Comparison of ENCODE assay signal across 18 cellular contexts in the genomic region with DNA sequence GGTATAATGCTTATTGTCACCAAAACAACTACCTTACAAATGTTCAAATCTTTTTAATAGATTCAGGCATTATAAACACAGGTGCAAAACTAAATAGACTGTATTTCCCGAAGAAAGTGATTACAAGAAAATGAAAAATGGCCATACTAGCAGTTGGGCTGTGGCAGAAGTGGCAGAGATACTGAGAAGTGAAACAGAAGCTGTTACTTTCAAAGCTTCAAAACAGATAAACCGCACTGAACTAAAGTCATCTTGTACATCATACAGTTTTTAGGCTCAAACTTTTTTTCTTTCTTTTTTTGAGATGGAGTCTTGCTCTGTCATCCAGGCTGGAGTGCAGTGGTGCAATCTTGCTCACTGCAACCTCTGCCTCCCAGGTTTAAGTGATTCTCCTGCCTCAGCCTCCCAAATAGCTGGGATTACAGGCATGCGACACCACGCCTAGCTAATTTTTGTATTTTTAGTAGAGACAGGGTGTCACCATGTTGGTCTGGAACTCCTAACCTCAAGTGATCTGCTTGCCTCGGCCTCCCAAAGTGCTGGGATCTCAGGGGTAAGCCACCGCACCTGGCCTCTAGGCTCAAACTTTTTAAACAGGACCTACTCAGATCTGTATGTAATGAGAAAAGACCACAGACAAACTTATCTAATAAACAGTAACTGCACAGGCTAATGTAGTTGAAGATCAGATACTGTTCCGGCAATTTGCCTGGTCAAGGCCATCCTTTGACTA.
DNase-seq lines count a peak whose midpoint lies in the region; ATAC-seq, FAIRE-seq and TF ChIP-seq lines count a peak whose summit lies in the region.
"Had no signal": no experiment of that assay in that cellular context is flagged by ENCODE, and none has a peak within 500 bp of the region (broad histone marks: within the 10 kb centered on the region; RNA-seq: fewer than 3 reads in every experiment).

No MANE protein-coding gene starts in this region.

- TF ChIP-seq POLR2A in GM12878 (IDR thresholded peaks at IDR 0.05; ENCODE audit: low read depth, low read length) = no peak

- RAD21 ChIA-PET in GM12878 (lab: Charles Lee; ENCODE audit: unreplicated experiment) = no interaction called here

- intact Hi-C loops in GM12878 (cut with micrococcal nuclease; ENCODE audit: unreplicated experiment) = no loop called here

- in situ Hi-C loops in GM12878 (cut with MboI) = no loop called here

- H2AFZ ChIP-seq in KMS-11 (ENCODE audit: low read depth) (peak overlapping the region; percentile 34; the same call in 1 of the 2 replicates), GM12878 (ENCODE audit: control insufficient read depth, low read depth, low read length) (no peak overlapping the region)
- H2AFZ ChIP-seq: GM23248 had no signal

- no peaks in the 10 kb centered on the region for H4K20me1 ChIP-seq in KMS-11 (ENCODE audit: insufficient read depth)
- no peaks in the 10 kb centered on the region for H4K20me1 ChIP-seq in GM12878 (ENCODE audit: control insufficient read depth, insufficient read depth)

- H3K4me2 ChIP-seq in KMS-11 (peak overlapping the region; percentile 69), GM12878 (ENCODE audit: control insufficient read depth, insufficient read depth) (no peak overlapping the region)
- H3K4me2 ChIP-seq: A549 had no signal

- H3K36me3 ChIP-seq in KMS-11 (ENCODE audit: insufficient read depth) (no peaks in the 10 kb centered on the region), GM12878 (ENCODE audit: control insufficient read depth in 2 of 2, insufficient read depth in 2 of 2, low read length in 1 of 2) (no peaks in the 10 kb centered on the region)

- H3K79me2 ChIP-seq in KMS-11 (ENCODE audit: insufficient read depth, low read depth) (no peaks in the 10 kb centered on the region), GM12878 (ENCODE audit: control insufficient read depth, insufficient read depth, low read length) (no peaks in the 10 kb centered on the region)

- SMC1A ChIA-PET in GM12878 (lab: Charles Lee; ENCODE audit: uncharacterized antibody, unreplicated experiment) = interaction anchor here (1.1 to 1.2 kb wide), 2 partner anchors 14 to 55 kb away, joined by 3 read pairs; no protein-coding TSS in a partner anchor

- no peak for TF ChIP-seq RAD21 in GM12878 (IDR thresholded peaks at IDR 0.05; ENCODE audit: insufficient read depth, low read depth, low read length)

- no peak overlapping the region for H3K9ac ChIP-seq in KMS-11
- H3K9ac ChIP-seq in GM12878 (ENCODE audit: control insufficient read depth, insufficient read depth, low read length) = no peak overlapping the region
- H3K9ac ChIP-seq: GM23248 had no signal

- ATAC-seq in GM18867 (IDR thresholded peaks at IDR 0.05; ENCODE audit: unreplicated experiment) = peak; percentile 100
- ATAC-seq in GM19351 (IDR thresholded peaks at IDR 0.05; ENCODE audit: unreplicated experiment) = peak; percentile 96
- peak; percentile 75 for ATAC-seq in GM12878
- no peak for ATAC-seq in GM18868 (IDR thresholded peaks at IDR 0.05; ENCODE audit: unreplicated experiment)
- ATAC-seq: A549; CD8-positive, alpha-beta T cell; HCT116; HepG2 had no signal

- H3K27me3 ChIP-seq in KMS-11 (ENCODE audit: insufficient read depth, low read depth) (no peaks in the 10 kb centered on the region), GM12878 (replicated peaks in 1 of 2; ENCODE audit: control insufficient read depth in 2 of 2, insufficient read depth in 2 of 2, low read length in 1 of 2) (no peaks in the 10 kb centered on the region)

- peaks cover 26% of the 10 kb centered on the region for H3K4me1 ChIP-seq in KMS-11 (ENCODE audit: low read depth, poor library complexity, severe bottlenecking)
- no peaks in the 10 kb centered on the region for H3K4me1 ChIP-seq in GM12878 (ENCODE audit: control insufficient read depth, insufficient read depth, low read length)
- H3K4me1 ChIP-seq: A549 had no signal

- TF ChIP-seq CTCF in KMS-11 (conservative IDR thresholded peaks at IDR 0.05; ENCODE audit: low read depth, low read length) (no peak), GM12878 (IDR thresholded peaks at IDR 0.05 in 2 of 3, conservative IDR thresholded peaks at IDR 0.05 in 1 of 3; ENCODE audit: control insufficient read depth in 2 of 3, extremely low read depth in 1 of 3, insufficient read depth in 1 of 3, low read depth in 3 of 3, low read length in 3 of 3) (no peak), D721Med (IDR thresholded peaks at IDR 0.05; ENCODE audit: insufficient read depth, missing control alignments) (no peak)

- 37% methylated on average over 7 of the region's 7 CpGs for WGBS in GM12878 (ENCODE audit: insufficient coverage, insufficient replicate concordance, low lambda C conversion rate, missing lambda C conversion rate)

- no peaks in the 10 kb centered on the region for H3K9me3 ChIP-seq in GM12878 (replicated peaks; ENCODE audit: control insufficient read depth, insufficient read depth, low read length)
- H3K9me3 ChIP-seq: A549 had no signal

- POLR2A ChIA-PET in GM12878 (lab: Charles Lee) = no interaction called here

- DNase-seq in GM12878 (ENCODE audit: low read depth, low spot score) (no peak), D721Med (ENCODE audit: insufficient read length, low spot score) (no peak)
- no peak for DNase-seq in NK-92 treated with Interleukin-12 subunit alpha and Interleukin-12 subunit beta, amount 100 ng/mL, for 24 hours (lab: John Stamatoyannopoulos, UW)
- DNase-seq: CD8-positive, alpha-beta T cell; COR-L47; DND-41; GDM1; GM23248; Karpas-422 had no signal

- TF ChIP-seq EP300 in GM12878 (IDR thresholded peaks at IDR 0.05; ENCODE audit: borderline replicate concordance in 1 of 2, control insufficient read depth in 1 of 2, low read depth in 2 of 2, low read length in 2 of 2) = no peak

- FAIRE-seq in GM12878 (lab: Jason Lieb, UNC) (no peak), D721Med (lab: Jason Lieb, UNC) (no peak)
- FAIRE-seq: A549, H54, HepG2, HTR-8/SVneo had no signal

- H3K27ac ChIP-seq in KMS-11 (peak overlapping the region; percentile 64), GM12878 (ENCODE audit: control insufficient read depth, insufficient read depth) (no peak overlapping the region)
- H3K27ac ChIP-seq: A549, GM23248 had no signal

- BruUV-seq in GM12878 (replicated peaks; lab: Mats Ljungman, UMichigan) = no TSS peak

- CTCF ChIA-PET in GM12878 (lab: Yijun Ruan, JAX) = interaction anchor here (0.9 to 1.4 kb wide), 3 partner anchors 47 to 1226 kb away, joined by 3 to 4 read pairs (median 3); no protein-coding TSS in a partner anchor

- H3K4me3 ChIP-seq in KMS-11 (IDR thresholded peaks at IDR 0.05; ENCODE audit: insufficient read depth, low read depth, low read length) (no peak overlapping the region), GM12878 (no peak overlapping the region)
- H3K4me3 ChIP-seq: A549, GM23248 had no signal

TF ChIP-seq in GM12878, 131 proteins besides CTCF, POLR2A, EP300 and RAD21:
- TF ChIP-seq PAX5 (IDR thresholded peaks at IDR 0.05; ENCODE audit: borderline replicate concordance, low read depth, low read length) (no peak), CBX3 (IDR thresholded peaks at IDR 0.05; ENCODE audit: borderline replicate concordance, low read depth) (no peak)
- TF ChIP-seq, protein P1, sequence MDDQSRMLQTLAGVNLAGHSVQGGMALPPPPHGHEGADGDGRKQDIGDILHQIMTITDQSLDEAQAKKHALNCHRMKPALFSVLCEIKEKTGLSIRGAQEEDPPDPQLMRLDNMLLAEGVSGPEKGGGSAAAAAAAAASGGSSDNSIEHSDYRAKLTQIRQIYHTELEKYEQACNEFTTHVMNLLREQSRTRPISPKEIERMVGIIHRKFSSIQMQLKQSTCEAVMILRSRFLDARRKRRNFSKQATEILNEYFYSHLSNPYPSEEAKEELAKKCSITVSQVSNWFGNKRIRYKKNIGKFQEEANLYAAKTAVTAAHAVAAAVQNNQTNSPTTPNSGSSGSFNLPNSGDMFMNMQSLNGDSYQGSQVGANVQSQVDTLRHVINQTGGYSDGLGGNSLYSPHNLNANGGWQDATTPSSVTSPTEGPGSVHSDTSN (IDR thresholded peaks at IDR 0.05; ENCODE audit: insufficient replicate concordance, low read depth, low read length) = no peak
- TF ChIP-seq, protein P2, sequence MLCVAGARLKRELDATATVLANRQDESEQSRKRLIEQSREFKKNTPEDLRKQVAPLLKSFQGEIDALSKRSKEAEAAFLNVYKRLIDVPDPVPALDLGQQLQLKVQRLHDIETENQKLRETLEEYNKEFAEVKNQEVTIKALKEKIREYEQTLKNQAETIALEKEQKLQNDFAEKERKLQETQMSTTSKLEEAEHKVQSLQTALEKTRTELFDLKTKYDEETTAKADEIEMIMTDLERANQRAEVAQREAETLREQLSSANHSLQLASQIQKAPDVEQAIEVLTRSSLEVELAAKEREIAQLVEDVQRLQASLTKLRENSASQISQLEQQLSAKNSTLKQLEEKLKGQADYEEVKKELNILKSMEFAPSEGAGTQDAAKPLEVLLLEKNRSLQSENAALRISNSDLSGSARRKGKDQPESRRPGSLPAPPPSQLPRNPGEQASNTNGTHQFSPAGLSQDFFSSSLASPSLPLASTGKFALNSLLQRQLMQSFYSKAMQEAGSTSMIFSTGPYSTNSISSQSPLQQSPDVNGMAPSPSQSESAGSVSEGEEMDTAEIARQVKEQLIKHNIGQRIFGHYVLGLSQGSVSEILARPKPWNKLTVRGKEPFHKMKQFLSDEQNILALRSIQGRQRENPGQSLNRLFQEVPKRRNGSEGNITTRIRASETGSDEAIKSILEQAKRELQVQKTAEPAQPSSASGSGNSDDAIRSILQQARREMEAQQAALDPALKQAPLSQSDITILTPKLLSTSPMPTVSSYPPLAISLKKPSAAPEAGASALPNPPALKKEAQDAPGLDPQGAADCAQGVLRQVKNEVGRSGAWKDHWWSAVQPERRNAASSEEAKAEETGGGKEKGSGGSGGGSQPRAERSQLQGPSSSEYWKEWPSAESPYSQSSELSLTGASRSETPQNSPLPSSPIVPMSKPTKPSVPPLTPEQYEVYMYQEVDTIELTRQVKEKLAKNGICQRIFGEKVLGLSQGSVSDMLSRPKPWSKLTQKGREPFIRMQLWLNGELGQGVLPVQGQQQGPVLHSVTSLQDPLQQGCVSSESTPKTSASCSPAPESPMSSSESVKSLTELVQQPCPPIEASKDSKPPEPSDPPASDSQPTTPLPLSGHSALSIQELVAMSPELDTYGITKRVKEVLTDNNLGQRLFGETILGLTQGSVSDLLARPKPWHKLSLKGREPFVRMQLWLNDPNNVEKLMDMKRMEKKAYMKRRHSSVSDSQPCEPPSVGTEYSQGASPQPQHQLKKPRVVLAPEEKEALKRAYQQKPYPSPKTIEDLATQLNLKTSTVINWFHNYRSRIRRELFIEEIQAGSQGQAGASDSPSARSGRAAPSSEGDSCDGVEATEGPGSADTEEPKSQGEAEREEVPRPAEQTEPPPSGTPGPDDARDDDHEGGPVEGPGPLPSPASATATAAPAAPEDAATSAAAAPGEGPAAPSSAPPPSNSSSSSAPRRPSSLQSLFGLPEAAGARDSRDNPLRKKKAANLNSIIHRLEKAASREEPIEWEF (IDR thresholded peaks at IDR 0.05; ENCODE audit: insufficient replicate concordance, low read depth, low read length) = no peak
